Comparison of ENCODE assay signal across 8 cellular contexts in genomic region chr12:47753021-47754001, GRCh38. TPM values are rescaled to one million over a fixed set of nuclear protein-coding genes. Genes with fewer than 3 reads are reported as not detected.
A peak's percentile ranks its signal among the peaks of the same experiment; 100 is the strongest.
DNase-seq lines count a peak whose midpoint lies in the region; ATAC-seq and TF ChIP-seq lines count a peak whose summit lies in the region.

No MANE protein-coding gene starts in this region.

- WGBS in body of pancreas, 2 donors, result 47 to 71% methylated on average over 11 of the region's 11 CpGs

- TF ChIP-seq CTCF in body of pancreas (IDR thresholded peaks at IDR 0.05), result peak in 1 of 7 experiments; percentile 9
- TF ChIP-seq CTCF in tibial artery (IDR thresholded peaks at IDR 0.05), result peak; percentile 24 to 44

- no peaks in the 10 kb centered on the region for H3K36me3 Mint-ChIP-seq in immature natural killer cell

- H3K9me3 ChIP-seq in HUES48 (ENCODE audit: control insufficient read depth, insufficient read depth, low read length) (no peaks in the 10 kb centered on the region), body of pancreas (no peaks in the 10 kb centered on the region), tibial artery (no peaks in the 10 kb centered on the region)

- H3K36me3 ChIP-seq in HUES48 (ENCODE audit: control insufficient read depth, insufficient read depth, low read length), result no peaks in the 10 kb centered on the region
- no peaks in the 10 kb centered on the region for H3K36me3 ChIP-seq in body of pancreas (replicated peaks in 1 of 2; ENCODE audit: insufficient read depth in 1 of 2, low read depth in 2 of 2)
- H3K36me3 ChIP-seq in tibial artery, result peaks cover 0 to 36% (median 12%) of the 10 kb centered on the region in 3 donors

- peaks cover 6% of the 10 kb centered on the region; the same call in 1 of the 2 replicates for H3K27me3 ChIP-seq in HUES48 (ENCODE audit: control insufficient read depth, insufficient read depth, low read length)
- H3K27me3 ChIP-seq in body of pancreas, result no peaks in the 10 kb centered on the region
- no peaks in the 10 kb centered on the region for H3K27me3 ChIP-seq in tibial artery

- H3K4me3 ChIP-seq in HUES48 (ENCODE audit: low read depth, low read length) (no peak overlapping the region), body of pancreas (no peak overlapping the region), tibial artery (peak overlapping the region in 1 of 2 donors; percentile 12)

- peaks cover 0 to 3% (median 2%) of the 10 kb centered on the region in 3 donors for H3K27me3 Mint-ChIP-seq in immature natural killer cell (ENCODE audit: low read depth in 3 of 3)

- no peak overlapping the region for H3K9ac ChIP-seq in HUES48 (ENCODE audit: low read depth, low read length)

- peak; percentile 53 to 85 (median 74) for DNase-seq in body of pancreas
- DNase-seq in left lobe of liver (ENCODE audit: low spot score), result no peak
- peak; percentile 86 to 97 for DNase-seq in tibial artery
- DNase-seq in immature natural killer cell, result no peak

- no peaks in the 10 kb centered on the region for H3K9me3 Mint-ChIP-seq in immature natural killer cell

- intact Hi-C loops in body of pancreas (cut with DNase I) (no loop called here), tibial artery (cut with DNase I; ENCODE audit: low total_unique reads) (loop anchor here (5.0 kb wide), 1 partner anchor 36 kb away; no protein-coding TSS in a partner anchor)

- H3K4me3 Mint-ChIP-seq in immature natural killer cell, result no peak overlapping the region

- peak in 1 of 3 donors; percentile 9 for TF ChIP-seq POLR2A in body of pancreas (IDR thresholded peaks at IDR 0.05)

- H3K27ac Mint-ChIP-seq in immature natural killer cell, result no peak overlapping the region

- H3K4me1 ChIP-seq in HUES48 (ENCODE audit: control insufficient read depth, insufficient read depth, low read length), result peaks cover 24% of the 10 kb centered on the region
- H3K4me1 ChIP-seq in body of pancreas, result peaks cover 51% of the 10 kb centered on the region
- peaks cover 0 to 71% (median 67%) of the 10 kb centered on the region in 4 donors for H3K4me1 ChIP-seq in tibial artery

- H3K4me1 Mint-ChIP-seq in immature natural killer cell, result peaks cover 0 to 4% of the 10 kb centered on the region in 2 donors

- ATAC-seq in body of pancreas (peak; percentile 76), left lobe of liver (peak; percentile 46), HG03571 (IDR thresholded peaks at IDR 0.05; ENCODE audit: unreplicated experiment) (no peak), GM18517 (IDR thresholded peaks at IDR 0.05; ENCODE audit: unreplicated experiment) (no peak), GM18909 (IDR thresholded peaks at IDR 0.05; ENCODE audit: poor library complexity, unreplicated experiment) (no peak)

- H3K27ac ChIP-seq in HUES48 (ENCODE audit: low read depth, low read length) (peak overlapping the region; percentile 21), body of pancreas (peak overlapping the region; percentile 54 to 83 (median 72)), tibial artery (peak overlapping the region; percentile 62 to 79)

RNA-seq across cellular contexts. Expression of gene RAPGEF3, which starts 5.4 kb away (rescaled TPM):
- total RNA-seq in body of pancreas (10 to 100 TPM; 11.9 to 23.4 TPM), left lobe of liver (2.1 TPM)
- under 1 TPM in 1 of 3 donors, not detected in 2; 0.25 TPM for polyA plus RNA-seq in immature natural killer cell

RNA-seq across cellular contexts. Expression of gene SLC48A1, which starts 19.7 kb away (rescaled TPM):
- total RNA-seq in body of pancreas (10 to 100 TPM; 12.7 to 22.1 TPM), left lobe of liver (14.1 TPM)
- 1 to 10 TPM in 2 of 3 donors, under 1 TPM in 1; 0.54 to 5.6 (median 3.1) TPM for polyA plus RNA-seq in immature natural killer cell

RNA-seq across cellular contexts. Expression of gene ENDOU, which starts 28.0 kb away (rescaled TPM):
- total RNA-seq in body of pancreas, result not detected
- not detected for total RNA-seq in left lobe of liver
- not detected for polyA plus RNA-seq in immature natural killer cell

RNA-seq across cellular contexts. Expression of gene RPAP3, which starts 47.5 kb away (rescaled TPM):
- total RNA-seq in body of pancreas (1 to 10 TPM; 6.0 to 6.9 TPM), left lobe of liver (5.8 TPM)
- 10 to 100 TPM; 16.8 to 38.1 (median 23.1) TPM for polyA plus RNA-seq in immature natural killer cell

Comparison
In these comparisons a context has a peak if more than half of its experiments do, and no peak if none do; other contexts are left out.
1. H3K27ac ChIP-seq: peak in every context shown above with its lines; median percentile 72 in body of pancreas; 70 in tibial artery; 21 in HUES48.
2. ATAC-seq: peak in body of pancreas (single experiment) and left lobe of liver (single experiment); none in HG03571 (single experiment), GM18517 (single experiment) and GM18909 (single experiment).
3. DNase-seq: peak in body of pancreas (4 of 4) and tibial artery (2 of 2); none in left lobe of liver (single experiment) and immature natural killer cell (0 of 3).